20 cellular contexts compared by ENCODE assay signal in genomic region chr6:63716169-63716568, GRCh38.
"Had no signal": no experiment of that assay in that cellular context is flagged by ENCODE, and none has a peak within 500 bp of the region (broad histone marks: within the 10 kb centered on the region; RNA-seq: fewer than 3 reads in every experiment).

No MANE protein-coding gene starts in this region.

- H3K27me3 ChIP-seq: brain microvascular endothelial cell, dorsolateral prefrontal cortex, tibial nerve, uterus had no signal

- H3K9me3 ChIP-seq: tibial nerve, uterus had no signal

- ATAC-seq: activated naive CD8-positive, alpha-beta T cell treated with anti-CD3 and anti-CD28 coated beads, Interleukin-2, amount 50 U/mL, for 24 hours; left ventricle myocardium superior had no signal

- DNase-seq: activated CD4-positive, alpha-beta memory T cell treated with anti-CD3 and anti-CD28 coated beads, Interleukin-2, amount 10 ng/mL, durations not matched to agents 7 days and 5 days; activated CD4-positive, alpha-beta T cell treated with anti-CD3 and anti-CD28 coated beads for 48 hours; activated naive CD4-positive, alpha-beta T cell treated with anti-CD3 and anti-CD28 coated beads for 36 hours; activated naive CD8-positive, alpha-beta T cell treated with anti-CD3 and anti-CD28 coated beads, Interleukin-2, amount 50 U/mL, for 24 hours; activated T-cell treated with anti-CD3 and anti-CD28 coated beads, Interleukin-2, amount 50 U/mL, for 1 hour; aorta; brain microvascular endothelial cell; central memory CD4-positive, alpha-beta T cell; dorsolateral prefrontal cortex; left ventricle myocardium superior; retina; stimulated activated CD4-positive, alpha-beta T cell treated with anti-CD3 and anti-CD28 coated beads, Interleukin-12 subunit alpha, Interleukin-12 subunit beta, amount 100 ng/mL, for 4 hours; stimulated activated CD4-positive, alpha-beta T cell treated with anti-CD3 and anti-CD28 coated beads, Interleukin-1b, Interleukin-23, amount 100 ng/mL, for 48 hours; stimulated activated naive CD4-positive, alpha-beta T cell treated with Interleukin-2 at 50 U/mL for 16 hours; substantia nigra; uterus; WERI-Rb-1 had no signal

- H3K9me3 Mint-ChIP-seq: activated CD4-positive, alpha-beta memory T cell treated with anti-CD3 and anti-CD28 coated beads, Interleukin-2, amount 10 ng/mL, durations not matched to agents 7 days and 5 days; activated naive CD4-positive, alpha-beta T cell treated with anti-CD3 and anti-CD28 coated beads for 36 hours; activated naive CD8-positive, alpha-beta T cell treated with anti-CD3 and anti-CD28 coated beads, Interleukin-2, amount 50 U/mL, for 24 hours; activated T-helper 2 cell treated with anti-CD3 and anti-CD28 coated beads, Interferon-gamma antibody, Interleukin-2, Interleukin-4, amounts not matched to agents 10 μg/mL and 5 μg/mL and 100 μg/mL, durations not matched to agents 14 hours and 24 hours and 36 hours; neural crest cell had no signal

- H3K4me1 Mint-ChIP-seq: activated naive CD8-positive, alpha-beta T cell treated with anti-CD3 and anti-CD28 coated beads, Interleukin-2, amount 50 U/mL, for 24 hours; neural crest cell had no signal

- H3K27ac Mint-ChIP-seq: activated CD4-positive, alpha-beta memory T cell treated with anti-CD3 and anti-CD28 coated beads, Interleukin-2, amount 10 ng/mL, durations not matched to agents 7 days and 5 days; activated naive CD4-positive, alpha-beta T cell treated with anti-CD3 and anti-CD28 coated beads for 36 hours; activated naive CD8-positive, alpha-beta T cell treated with anti-CD3 and anti-CD28 coated beads, Interleukin-2, amount 50 U/mL, for 24 hours; activated T-helper 2 cell treated with anti-CD3 and anti-CD28 coated beads, Interferon-gamma antibody, Interleukin-2, Interleukin-4, amounts not matched to agents 10 μg/mL and 5 μg/mL and 100 μg/mL, durations not matched to agents 14 hours and 24 hours and 36 hours had no signal

- H3K4me1 ChIP-seq: tibial nerve, uterus had no signal

- H3K4me3 ChIP-seq: dorsolateral prefrontal cortex, tibial nerve, uterus had no signal

- H3K4me3 Mint-ChIP-seq: activated CD4-positive, alpha-beta memory T cell treated with anti-CD3 and anti-CD28 coated beads, Interleukin-2, amount 10 ng/mL, durations not matched to agents 7 days and 5 days; activated naive CD4-positive, alpha-beta T cell treated with anti-CD3 and anti-CD28 coated beads for 36 hours; activated naive CD8-positive, alpha-beta T cell treated with anti-CD3 and anti-CD28 coated beads, Interleukin-2, amount 50 U/mL, for 24 hours; neural crest cell had no signal

- H3K27me3 Mint-ChIP-seq: activated CD4-positive, alpha-beta memory T cell treated with anti-CD3 and anti-CD28 coated beads, Interleukin-2, amount 10 ng/mL, durations not matched to agents 7 days and 5 days; activated naive CD8-positive, alpha-beta T cell treated with anti-CD3 and anti-CD28 coated beads, Interleukin-2, amount 50 U/mL, for 24 hours had no signal

- H3K27ac ChIP-seq: brain microvascular endothelial cell, dorsolateral prefrontal cortex, tibial nerve, uterus, WERI-Rb-1 had no signal

- H3K36me3 ChIP-seq: uterus had no signal
